26 cellular contexts compared by ENCODE assay signal in genomic region chr1:29986986-29987385, GRCh38.
A peak's percentile ranks its signal among the peaks of the same experiment; 100 is the strongest.
DNase-seq lines count a peak whose midpoint lies in the region; ATAC-seq and TF ChIP-seq lines count a peak whose summit lies in the region.
"Had no signal": no experiment of that assay in that cellular context is flagged by ENCODE, and none has a peak within 500 bp of the region (broad histone marks: within the 10 kb centered on the region; RNA-seq: fewer than 3 reads in every experiment).

No MANE protein-coding gene starts in this region.

- DNase-seq in H7 (peak; percentile 61), colonic mucosa (peak; percentile 20), left lung (no peak), sciatic nerve (ENCODE audit: low spot score) (no peak), inferior parietal cortex (ENCODE audit: extremely low spot score) (no peak), DMS53 treated with DMSO at 0.1 percent for 48 hours (lab: John Stamatoyannopoulos, UW; ENCODE audit: unreplicated experiment) (no peak), PC-3 (no peak)
- DNase-seq: activated B cell treated with CpG ODN at 0.5 μM for 24 hours; activated CD4-positive, alpha-beta T cell treated with anti-CD3 and anti-CD28 coated beads, Interleukin-2, amount 50 U/mL, for 1 hour; activated naive CD4-positive, alpha-beta T cell treated with Interleukin-2 at 50 U/mL for 16 hours; brain microvascular endothelial cell; glutamatergic neuron; GOT3; kidney glomerular epithelial cell; naive thymus-derived CD8-positive, alpha-beta T cell; NCI-H1105; NCI-H187 treated with DMSO at 0.1 percent for 48 hours; NCI-H524 treated with DMSO at 0.1 percent for 48 hours; occipital lobe; SHP77 treated with DMSO at 0.1 percent for 48 hours; SW 1271; trophoblast cell had no signal

- H3F3A ChIP-seq in PC-3 (ENCODE audit: low read length, unreplicated experiment) = no peaks in the 10 kb centered on the region

- POLR2A ChIA-PET in PC-3 (lab: Charles Lee; ENCODE audit: unreplicated experiment) = no interaction called here

- no peaks in the 10 kb centered on the region for H3K36me3 ChIP-seq in H7 (replicated peaks; ENCODE audit: control insufficient read depth, insufficient read depth, low read length)
- H3K36me3 ChIP-seq in colonic mucosa = no peaks in the 10 kb centered on the region
- no peaks in the 10 kb centered on the region for H3K36me3 ChIP-seq in left lung
- H3K36me3 ChIP-seq in PC-3 (ENCODE audit: low read depth, low read length) = no peaks in the 10 kb centered on the region
- H3K36me3 ChIP-seq: brain microvascular endothelial cell had no signal

- H3K4me1 ChIP-seq in colonic mucosa (no peaks in the 10 kb centered on the region), left lung (no peaks in the 10 kb centered on the region), PC-3 (ENCODE audit: insufficient read depth, low read length) (peaks cover 20% of the 10 kb centered on the region)

- intact Hi-C loops in colonic mucosa (cut with DNase I) = no loop called here
- intact Hi-C loops in left lung (cut with DNase I) = no loop called here
- intact Hi-C loops in sciatic nerve (cut with DNase I) = no loop called here
- intact Hi-C loops in PC-3 (cut with micrococcal nuclease) = no loop called here

- TF ChIP-seq CTCF in colonic mucosa (IDR thresholded peaks at IDR 0.05) (no peak), left lung (IDR thresholded peaks at IDR 0.05) (no peak), PC-3 (conservative IDR thresholded peaks at IDR 0.05; ENCODE audit: low read depth, low read length) (no peak)

- H3K27me3 ChIP-seq in H7 (ENCODE audit: control insufficient read depth, insufficient read depth, low read length) (peaks cover 6% of the 10 kb centered on the region; the same call in 1 of the 2 replicates), colonic mucosa (no peaks in the 10 kb centered on the region), left lung (peaks cover 0 to 29% of the 10 kb centered on the region in 2 donors), PC-3 (ENCODE audit: low read length) (no peaks in the 10 kb centered on the region)
- H3K27me3 ChIP-seq: brain microvascular endothelial cell had no signal

- H2AFZ ChIP-seq in PC-3 (ENCODE audit: low read length) = no peak overlapping the region

- ATAC-seq in left lung = peak; percentile 63
- ATAC-seq in sciatic nerve = peak; percentile 62
- no peak for ATAC-seq in PC-3
- ATAC-seq: GM12878; naive thymus-derived CD8-positive, alpha-beta T cell had no signal

- CTCF ChIA-PET in PC-3 (lab: Charles Lee) = no interaction called here

- H4K20me1 ChIP-seq in PC-3 (ENCODE audit: low read length) = no peaks in the 10 kb centered on the region

- H3K4me2 ChIP-seq in PC-3 (ENCODE audit: low read length) = no peak overlapping the region
- H3K4me2 ChIP-seq: smooth muscle cell had no signal

- no TSS peak for BruUV-seq in PC-3 (replicated peaks; lab: Mats Ljungman, UMichigan)

- H3K4me3 ChIP-seq in H7 (ENCODE audit: insufficient read depth, low read depth, low read length) (no peak overlapping the region), colonic mucosa (no peak overlapping the region), left lung (no peak overlapping the region), PC-3 (ENCODE audit: low read length) (no peak overlapping the region)
- H3K4me3 ChIP-seq: GM12878, smooth muscle cell had no signal

- no peaks in the 10 kb centered on the region for H3K9me2 ChIP-seq in PC-3 (replicated peaks; ENCODE audit: low read length)

- no peak overlapping the region for H3K9ac ChIP-seq in colonic mucosa (ENCODE audit: low read depth in 2 of 2, low read length in 2 of 2)
- H3K9ac ChIP-seq in PC-3 (ENCODE audit: low read length) = no peak overlapping the region

- H3K79me2 ChIP-seq in PC-3 (ENCODE audit: low read length) = no peaks in the 10 kb centered on the region

- no peak overlapping the region for H3K27ac ChIP-seq in colonic mucosa
- H3K27ac ChIP-seq in left lung = no peak overlapping the region
- H3K27ac ChIP-seq in PC-3 (ENCODE audit: low read length) = no peak overlapping the region
- H3K27ac ChIP-seq: brain microvascular endothelial cell, C4-2B, epithelial cell of prostate had no signal

- H3K9me3 ChIP-seq in colonic mucosa = no peaks in the 10 kb centered on the region
- H3K9me3 ChIP-seq in left lung = no peaks in the 10 kb centered on the region
- H3K9me3 ChIP-seq in PC-3 (ENCODE audit: low read length) = no peaks in the 10 kb centered on the region

Comparison
In these comparisons a context has a peak if more than half of its experiments do, and no peak if none do; other contexts are left out.
1. DNase-seq: peak in H7 (single experiment) and colonic mucosa (single experiment); none in left lung (0 of 2), sciatic nerve (single experiment), inferior parietal cortex (single experiment), DMS53 treated with DMSO at 0.1 percent for 48 hours (single experiment) and PC-3 (single experiment).